8 cellular contexts compared by ENCODE assay signal in genomic region chr6:108921547-108922331, GRCh38.
DNase-seq lines count a peak whose midpoint lies in the region; ATAC-seq and TF ChIP-seq lines count a peak whose summit lies in the region.

No MANE protein-coding gene starts in this region.

- DNase-seq in GM04504 (ENCODE audit: low read depth): peak; percentile 63
- DNase-seq in NCI-H69 (lab: John Stamatoyannopoulos, UW): peak; percentile 91
- DNase-seq in cardiac fibroblast (ENCODE audit: low read depth in 2 of 2): peak; percentile 93 to 96
- no peak for DNase-seq in pons (ENCODE audit: low spot score)
- no peak for DNase-seq in SW 1271 (lab: John Stamatoyannopoulos, UW)

- peak overlapping the region; percentile 30 for H3K27ac ChIP-seq in rectal smooth muscle tissue (ENCODE audit: low read depth, low read length)

- H3K4me3 ChIP-seq in cardiac fibroblast (replicated peaks in 1 of 2; ENCODE audit: low read depth in 2 of 2, low read length in 2 of 2): no peak overlapping the region
- H3K4me3 ChIP-seq in rectal smooth muscle tissue (ENCODE audit: low read length): no peak overlapping the region

- peaks cover 7% of the 10 kb centered on the region for H3K4me1 ChIP-seq in rectal smooth muscle tissue (ENCODE audit: control insufficient read depth, insufficient read depth, low read length)

- H3K36me3 ChIP-seq in rectal smooth muscle tissue (ENCODE audit: control insufficient read depth, insufficient read depth, low read length): no peaks in the 10 kb centered on the region

- H3K9ac ChIP-seq in rectal smooth muscle tissue (ENCODE audit: low read length): no peak overlapping the region

- no peak for TF ChIP-seq CTCF in cardiac fibroblast (IDR thresholded peaks at IDR 0.05; ENCODE audit: low read depth, low read length)

- no peaks in the 10 kb centered on the region for H3K27me3 ChIP-seq in rectal smooth muscle tissue (ENCODE audit: control insufficient read depth, insufficient read depth, low read length)

- no peak for ATAC-seq in GM18520 (IDR thresholded peaks at IDR 0.05; ENCODE audit: unreplicated experiment)
- no peak for ATAC-seq in HG03108 (IDR thresholded peaks at IDR 0.05; ENCODE audit: unreplicated experiment)

Comparison
In these comparisons a context has a peak if more than half of its experiments do, and no peak if none do; other contexts are left out.
1. DNase-seq: peak in GM04504 (single experiment), NCI-H69 (single experiment) and cardiac fibroblast (2 of 2); none in pons (single experiment) and SW 1271 (0 of 2).